Comparison of ENCODE assay signal across 1 cellular context in genomic region chr21:35969281-35969680, GRCh38.
TF ChIP-seq lines count a peak whose summit lies in the region.

No MANE protein-coding gene starts in this region.

TF ChIP-seq in H1, 55 proteins besides CTCF, POLR2A, EP300 and RAD21 (continued from another document):
- TF ChIP-seq EZH2 (IDR thresholded peaks at IDR 0.05; ENCODE audit: low read depth, low read length, severe bottlenecking) (no peak), SP1 (IDR thresholded peaks at IDR 0.05; ENCODE audit: low read depth, low read length) (no peak), CREB1 (IDR thresholded peaks at IDR 0.05) (no peak)
